ENCODE assay signal across 23 cellular contexts in the genomic region with DNA sequence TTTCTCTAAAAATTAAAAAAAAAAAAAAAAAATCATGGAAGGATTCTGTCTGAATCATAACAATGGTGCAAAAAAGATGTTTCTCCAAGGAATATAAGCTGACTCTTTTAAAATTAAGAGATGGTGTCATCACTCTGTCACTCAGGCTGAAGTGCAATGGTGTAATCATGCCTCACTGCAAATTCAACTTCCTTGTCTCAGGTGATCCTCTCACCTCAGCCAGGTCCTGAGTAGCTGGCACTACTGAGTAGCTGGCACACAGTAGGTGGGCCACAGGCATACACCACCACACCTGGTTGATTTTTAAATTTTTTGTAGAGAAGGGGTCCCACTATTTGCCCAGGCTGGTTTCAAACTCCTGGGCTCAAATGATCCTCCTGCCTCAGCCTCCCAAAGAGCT. TPM values are rescaled to one million over a fixed set of nuclear protein-coding genes. Genes with fewer than 3 reads are reported as not detected.
DNase-seq lines count a peak whose midpoint lies in the region; ATAC-seq, FAIRE-seq and TF ChIP-seq lines count a peak whose summit lies in the region.
"Had no signal": no experiment of that assay in that cellular context is flagged by ENCODE, and none has a peak within 500 bp of the region (broad histone marks: within the 10 kb centered on the region; RNA-seq: fewer than 3 reads in every experiment).

No MANE protein-coding gene starts in this region.

- H3K27me3 ChIP-seq in bronchial epithelial cell (ENCODE audit: control insufficient read depth, insufficient read depth, low read length): no peaks in the 10 kb centered on the region
- no peaks in the 10 kb centered on the region for H3K27me3 ChIP-seq in foreskin keratinocyte
- no peaks in the 10 kb centered on the region for H3K27me3 ChIP-seq in neutrophil
- H3K27me3 ChIP-seq: BLaER1 had no signal

- DNase-seq in DMS53 (lab: John Stamatoyannopoulos, UW) (peak; percentile 1), DMS53 treated with DMSO at 0.1 percent for 48 hours (lab: John Stamatoyannopoulos, UW; ENCODE audit: unreplicated experiment) (no peak), bronchial epithelial cell (ENCODE audit: low read depth) (peak; percentile 47), foreskin keratinocyte (no peak), posterior cingulate gyrus (no peak), DMS 273 (lab: John Stamatoyannopoulos, UW; ENCODE audit: unreplicated experiment) (no peak)
- DNase-seq: CD4-positive, CD25-positive, alpha-beta regulatory T cell; CD8-positive, alpha-beta memory T cell; DMS79; EL; GDM1; H9 had no signal

- H3K36me3 ChIP-seq in bronchial epithelial cell (ENCODE audit: control insufficient read depth, insufficient read depth, low read length) (peaks cover 7% of the 10 kb centered on the region), neutrophil (peaks cover 75% of the 10 kb centered on the region)

- intact Hi-C loops in posterior cingulate gyrus (cut with DNase I): no loop called here

- FAIRE-seq in bronchial epithelial cell (lab: Jason Lieb, UNC): no peak
- FAIRE-seq: A204.1, D721Med, GM12878, GM19239 had no signal

- H3K9me3 ChIP-seq in neutrophil: no peaks in the 10 kb centered on the region

- no peak overlapping the region for H3K27ac ChIP-seq in foreskin keratinocyte
- peak overlapping the region; percentile 63 for H3K27ac ChIP-seq in neutrophil
- H3K27ac ChIP-seq: 22Rv1, BLaER1, C4-2B had no signal

- H3K4me3 ChIP-seq in bronchial epithelial cell (ENCODE audit: low read depth, low read length) (no peak overlapping the region), neutrophil (ENCODE audit: low read depth in 1 of 2, low read length in 1 of 2) (no peak overlapping the region)
- H3K4me3 ChIP-seq: BLaER1, GM12878, GM23338 had no signal

- ATAC-seq in foreskin keratinocyte: peak; percentile 14
- ATAC-seq in GM21529 (IDR thresholded peaks at IDR 0.05; ENCODE audit: unreplicated experiment): no peak
- ATAC-seq: GM23338, HCT116 had no signal

- TF ChIP-seq CTCF in bronchial epithelial cell (IDR thresholded peaks at IDR 0.05; ENCODE audit: insufficient read depth, low read length, severe bottlenecking) (no peak), foreskin keratinocyte (conservative IDR thresholded peaks at IDR 0.05) (no peak), neutrophil (IDR thresholded peaks at IDR 0.05) (no peak)

- H3K4me1 ChIP-seq in foreskin keratinocyte (peaks cover 13% of the 10 kb centered on the region), neutrophil (ENCODE audit: control insufficient read depth in 1 of 2, insufficient read depth in 1 of 2, low read depth in 1 of 2, low read length in 1 of 2) (peaks cover 0 to 6% of the 10 kb centered on the region in 2 experiments)

RNA-seq across cellular contexts. Expression of a gene that starts 54.8 kb away (rescaled TPM):
- total RNA-seq in bronchial epithelial cell (0.13 and 0.26 TPM in 2 replicates), foreskin keratinocyte (0.14 TPM in 1 of 2 replicates, not detected in the other)
- 0.03 TPM in 1 of 2 replicates, not detected in the other for polyA plus RNA-seq in foreskin keratinocyte

Comparison
In these comparisons a context has a peak if more than half of its experiments do, and no peak if none do; other contexts are left out.
1. DNase-seq: peak in DMS53 (single experiment) and bronchial epithelial cell (single experiment); none in DMS53 treated with DMSO at 0.1 percent for 48 hours (single experiment), foreskin keratinocyte (0 of 2), posterior cingulate gyrus (0 of 10) and DMS 273 (single experiment).